Comparison of ENCODE assay signal across 18 cellular contexts in the genomic region with DNA sequence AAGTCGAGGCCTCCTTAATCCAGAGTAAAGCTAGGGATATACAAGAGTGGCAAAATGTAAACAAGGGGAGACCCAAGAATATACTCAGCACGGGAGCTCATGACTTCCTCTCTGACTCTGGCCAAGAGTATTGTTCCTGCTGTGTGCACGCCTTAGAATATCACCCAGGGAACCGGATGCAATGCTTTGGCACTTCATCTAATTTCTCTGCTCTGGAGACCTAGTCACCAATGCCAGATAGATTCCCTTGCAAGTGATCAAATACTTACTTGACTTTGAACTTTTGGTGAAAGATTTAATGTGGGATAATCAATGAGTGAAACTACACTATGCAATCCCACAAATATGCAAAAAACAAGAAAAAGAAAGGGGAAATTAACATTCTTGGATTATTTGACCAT.
DNase-seq lines count a peak whose midpoint lies in the region; ATAC-seq, FAIRE-seq and TF ChIP-seq lines count a peak whose summit lies in the region.
"Had no signal": no experiment of that assay in that cellular context is flagged by ENCODE, and none has a peak within 500 bp of the region (broad histone marks: within the 10 kb centered on the region; RNA-seq: fewer than 3 reads in every experiment).

No MANE protein-coding gene starts in this region.

- H2AFZ ChIP-seq in keratinocyte (ENCODE audit: control insufficient read depth, low read length), result peak overlapping the region; percentile 65
- H2AFZ ChIP-seq: GM23338, hepatocyte had no signal

- FAIRE-seq in keratinocyte (lab: Jason Lieb, UNC), result peak; percentile 68

- 56% methylated on average over 4 of the region's 4 CpGs for WGBS in prostate gland
- WGBS in stomach, 5 donors, result 30 to 49% (median 40%) methylated on average over 4 of the region's 4 CpGs

- no peaks in the 10 kb centered on the region for H4K20me1 ChIP-seq in keratinocyte (ENCODE audit: control insufficient read depth, extremely low read depth, insufficient read depth, low read length)
- H4K20me1 ChIP-seq: BLaER1 treated with 17β-estradiol and CSF1 and Interleukin-3, amounts not matched to agents 10 nM and 100 nM had no signal

- dilution Hi-C loops in keratinocyte (cut with MboI; ENCODE audit: extremely low pct_ligation_motif_present, low sequenced_read_pairs), result no loop called here

- H3K4me2 ChIP-seq in keratinocyte (ENCODE audit: control insufficient read depth, extremely low read depth, insufficient read depth, low read depth, low read length), result no peak overlapping the region
- H3K4me2 ChIP-seq: GM23338, hepatocyte had no signal

- TF ChIP-seq POLR2A in breast epithelium (IDR thresholded peaks at IDR 0.05) (no peak), prostate gland (IDR thresholded peaks at IDR 0.05) (no peak), stomach (IDR thresholded peaks at IDR 0.05) (no peak)

- intact Hi-C loops in MCF 10A (cut with micrococcal nuclease), result loop anchor here (5.0 to 10.0 kb wide), 3 partner anchors 105 to 173 kb away; no protein-coding TSS in a partner anchor
- intact Hi-C loops in breast epithelium (cut with DNase I; ENCODE audit: low total_unique reads), result loop anchor here (10.0 kb wide), 1 partner anchor 533 kb away; no protein-coding TSS in a partner anchor
- intact Hi-C loops in prostate gland (cut with DNase I), result no loop called here
- intact Hi-C loops in stomach (cut with DNase I; ENCODE audit: low total_unique reads), result no loop called here

- no peaks in the 10 kb centered on the region for H3K36me3 Mint-ChIP-seq in MCF 10A (ENCODE audit: insufficient read depth, unreplicated experiment)
- H3K36me3 Mint-ChIP-seq: activated CD4-positive, alpha-beta memory T cell treated with anti-CD3 and anti-CD28 coated beads for 36 hours; activated naive CD8-positive, alpha-beta T cell; mesothelial cell of epicardium had no signal

- no peaks in the 10 kb centered on the region for H3K36me3 ChIP-seq in breast epithelium
- H3K36me3 ChIP-seq in brain microvascular endothelial cell (replicated peaks), result no peaks in the 10 kb centered on the region
- no peaks in the 10 kb centered on the region for H3K36me3 ChIP-seq in keratinocyte (ENCODE audit: control insufficient read depth in 2 of 2, extremely low read depth in 1 of 2, insufficient read depth in 2 of 2, low read length in 2 of 2)
- no peaks in the 10 kb centered on the region for H3K36me3 ChIP-seq in prostate gland
- H3K36me3 ChIP-seq in stomach, result no peaks in the 10 kb centered on the region
- H3K36me3 ChIP-seq: BLaER1 treated with 17β-estradiol and CSF1 and Interleukin-3, amounts not matched to agents 10 nM and 100 nM had no signal

- no peak overlapping the region for H3K27ac ChIP-seq in breast epithelium
- peak overlapping the region; percentile 38 for H3K27ac ChIP-seq in brain microvascular endothelial cell
- peak overlapping the region; percentile 96 for H3K27ac ChIP-seq in keratinocyte (ENCODE audit: control insufficient read depth, insufficient read depth, low read length)
- H3K27ac ChIP-seq in prostate gland, result no peak overlapping the region
- no peak overlapping the region for H3K27ac ChIP-seq in stomach
- H3K27ac ChIP-seq: BLaER1 treated with 17β-estradiol and CSF1 and Interleukin-3, amounts not matched to agents 10 nM and 100 nM; hepatocyte had no signal

- in situ Hi-C loops in brain microvascular endothelial cell (cut with HindIII; ENCODE audit: low pct_ligation_motif_present, low sequenced_read_pairs), result no loop called here

- H3K4me3 ChIP-seq in breast epithelium (no peak overlapping the region), brain microvascular endothelial cell (ENCODE audit: low read depth, low read length) (no peak overlapping the region), keratinocyte (ENCODE audit: control insufficient read depth in 2 of 3, extremely low read depth in 1 of 3, insufficient read depth in 2 of 3, low read depth in 1 of 3, low read length in 3 of 3) (no peak overlapping the region), prostate gland (no peak overlapping the region), stomach (no peak overlapping the region)
- H3K4me3 ChIP-seq: BLaER1 treated with 17β-estradiol and CSF1 and Interleukin-3, amounts not matched to agents 10 nM and 100 nM; GM23338; hepatocyte had no signal

- no peak for DNase-seq in MCF 10A (ENCODE audit: unreplicated experiment)
- DNase-seq in breast epithelium (ENCODE audit: low spot score in 2 of 2), result no peak
- DNase-seq in brain microvascular endothelial cell, result peak; percentile 33
- DNase-seq in keratinocyte (ENCODE audit: low read depth, low spot score), result no peak
- DNase-seq in prostate gland (ENCODE audit: low spot score), result no peak
- DNase-seq in stomach, result no peak
- DNase-seq: activated CD4-positive, alpha-beta memory T cell treated with anti-CD3 and anti-CD28 coated beads for 36 hours; islet precursor cell; NCI-H1694; nephron progenitor cell had no signal

- H3K4me3 Mint-ChIP-seq in MCF 10A (ENCODE audit: unreplicated experiment), result no peak overlapping the region
- H3K4me3 Mint-ChIP-seq: activated CD4-positive, alpha-beta memory T cell treated with anti-CD3 and anti-CD28 coated beads for 36 hours; activated naive CD8-positive, alpha-beta T cell; GM23338; mesothelial cell of epicardium; nephron progenitor cell had no signal

- TF ChIP-seq EP300 in stomach (IDR thresholded peaks at IDR 0.05), result no peak

- H3K27ac Mint-ChIP-seq in MCF 10A (ENCODE audit: low read depth, unreplicated experiment), result peak overlapping the region; percentile 57
- H3K27ac Mint-ChIP-seq: activated CD4-positive, alpha-beta memory T cell treated with anti-CD3 and anti-CD28 coated beads for 36 hours; activated naive CD8-positive, alpha-beta T cell; GM23338; mesothelial cell of epicardium had no signal

- H3K9ac ChIP-seq in keratinocyte (ENCODE audit: control insufficient read depth, extremely low read depth, insufficient read depth, low read length), result peak overlapping the region; percentile 36
- H3K9ac ChIP-seq: BLaER1 treated with 17β-estradiol and CSF1 and Interleukin-3, amounts not matched to agents 10 nM and 100 nM had no signal

- H3K4me1 Mint-ChIP-seq in MCF 10A (ENCODE audit: insufficient read depth, unreplicated experiment), result peaks cover 48% of the 10 kb centered on the region

- CTCF ChIA-PET in MCF 10A (lab: Yijun Ruan, JAX), result interaction anchor here (0.6 to 1.6 kb wide), 2 partner anchors 9 to 689 kb away, joined by 6 to 8 read pairs; no protein-coding TSS in a partner anchor

- no peaks in the 10 kb centered on the region for H3K27me3 ChIP-seq in breast epithelium
- no peaks in the 10 kb centered on the region for H3K27me3 ChIP-seq in brain microvascular endothelial cell (replicated peaks)
- H3K27me3 ChIP-seq in keratinocyte (ENCODE audit: control insufficient read depth, extremely low read depth, insufficient read depth, low read length), result no peaks in the 10 kb centered on the region
- no peaks in the 10 kb centered on the region for H3K27me3 ChIP-seq in prostate gland (replicated peaks; ENCODE audit: insufficient read depth)
- no peaks in the 10 kb centered on the region for H3K27me3 ChIP-seq in stomach
- H3K27me3 ChIP-seq: BLaER1 treated with 17β-estradiol and CSF1 and Interleukin-3, amounts not matched to agents 10 nM and 100 nM; hepatocyte had no signal

- BruUV-seq in MCF 10A (replicated peaks; lab: Mats Ljungman, UMichigan), result no TSS peak

- POLR2A ChIA-PET in MCF 10A (lab: Yijun Ruan, JAX), result interaction anchor here (0.7 to 1.1 kb wide), 3 partner anchors 39 to 140 kb away, joined by 3 to 9 read pairs (median 4); no protein-coding TSS in a partner anchor

- H3K27me3 Mint-ChIP-seq in MCF 10A (ENCODE audit: insufficient read depth, unreplicated experiment), result no peaks in the 10 kb centered on the region
- H3K27me3 Mint-ChIP-seq: activated CD4-positive, alpha-beta memory T cell treated with anti-CD3 and anti-CD28 coated beads for 36 hours; activated naive CD8-positive, alpha-beta T cell had no signal

- H3K9me1 ChIP-seq in keratinocyte (ENCODE audit: control insufficient read depth, extremely low read depth, insufficient read depth, low read length), result no peaks in the 10 kb centered on the region

- TF ChIP-seq CTCF in MCF 10A (IDR thresholded peaks at IDR 0.05; ENCODE audit: unreplicated experiment), result no peak
- no peak for TF ChIP-seq CTCF in breast epithelium (IDR thresholded peaks at IDR 0.05)
- no peak for TF ChIP-seq CTCF in brain microvascular endothelial cell (IDR thresholded peaks at IDR 0.05; ENCODE audit: low read depth, low read length, missing control alignments)
- TF ChIP-seq CTCF in keratinocyte (optimal IDR thresholded peaks at IDR 0.05 in 1 of 3, IDR thresholded peaks at IDR 0.05 in 1 of 3, conservative IDR thresholded peaks at IDR 0.05 in 1 of 3; ENCODE audit: extremely low read depth in 1 of 3, insufficient read depth in 2 of 3, low read length in 3 of 3), result no peak
- TF ChIP-seq CTCF in prostate gland (IDR thresholded peaks at IDR 0.05), result no peak
- no peak for TF ChIP-seq CTCF in stomach (IDR thresholded peaks at IDR 0.05)

- H3K4me1 ChIP-seq in breast epithelium (no peaks in the 10 kb centered on the region), keratinocyte (ENCODE audit: control insufficient read depth, extremely low read depth, insufficient read depth, low read length) (peaks cover 38% of the 10 kb centered on the region), prostate gland (replicated peaks) (no peaks in the 10 kb centered on the region), stomach (no peaks in the 10 kb centered on the region)

- H3K9me3 ChIP-seq in breast epithelium (no peaks in the 10 kb centered on the region), keratinocyte (ENCODE audit: control insufficient read depth, low read depth, low read length) (no peaks in the 10 kb centered on the region), prostate gland (no peaks in the 10 kb centered on the region), stomach (peaks cover 0 to 4% (median 0%) of the 10 kb centered on the region in 4 donors)
- H3K9me3 ChIP-seq: BLaER1 treated with 17β-estradiol and CSF1 and Interleukin-3, amounts not matched to agents 10 nM and 100 nM had no signal

- ATAC-seq in GM21528 (IDR thresholded peaks at IDR 0.05; ENCODE audit: low FRiP score, unreplicated experiment) (no peak), GM19035 (IDR thresholded peaks at IDR 0.05; ENCODE audit: unreplicated experiment) (no peak)
- ATAC-seq: GM23338, Right ventricle myocardium inferior had no signal

- H3K79me2 ChIP-seq in keratinocyte (ENCODE audit: control insufficient read depth, insufficient read depth, low read length), result no peaks in the 10 kb centered on the region
- H3K79me2 ChIP-seq: hepatocyte had no signal

- peaks cover 8% of the 10 kb centered on the region for H3K9me3 Mint-ChIP-seq in MCF 10A (ENCODE audit: unreplicated experiment)
- H3K9me3 Mint-ChIP-seq: GM23338, nephron progenitor cell had no signal

Comparison
In these comparisons a context has a peak if more than half of its experiments do, and no peak if none do; other contexts are left out.
1. H3K27ac ChIP-seq: peak in brain microvascular endothelial cell (single experiment) and keratinocyte (single experiment); none in breast epithelium (0 of 2), prostate gland (0 of 2) and stomach (0 of 5).
2. intact Hi-C loops: an anchor here in MCF 10A (5.0 to 10.0 kb wide) and breast epithelium (10.0 kb wide); none called in prostate gland and stomach.